19 cellular contexts compared by ENCODE assay signal in genomic region chr16:89371386-89371785, GRCh38.
"Had no signal": no experiment of that assay in that cellular context is flagged by ENCODE, and none has a peak within 500 bp of the region (broad histone marks: within the 10 kb centered on the region; RNA-seq: fewer than 3 reads in every experiment).

No MANE protein-coding gene starts in this region.

- H3K27me3 ChIP-seq: esophagus squamous epithelium, spleen, suprapubic skin, upper lobe of right lung had no signal

- H3K36me3 Mint-ChIP-seq: immature natural killer cell had no signal

- H3K9me3 Mint-ChIP-seq: immature natural killer cell had no signal

- H3K4me3 ChIP-seq: esophagus squamous epithelium, lower lobe of right lung, spleen, suprapubic skin, upper lobe of right lung had no signal

- ATAC-seq: left cardiac atrium; lower lobe of right lung; naive thymus-derived CD4-positive, alpha-beta T cell; sciatic nerve; stimulated activated naive CD8-positive, alpha-beta T cell treated with anti-CD3 and anti-CD28 coated beads, Interleukin-15, Interleukin-2, amounts not matched to agents 100 U/mL and 50 U/mL, for 24 hours; upper lobe of right lung had no signal

- H3K9me3 ChIP-seq: lower lobe of right lung, suprapubic skin had no signal

- H3K27me3 Mint-ChIP-seq: naive thymus-derived CD4-positive, alpha-beta T cell had no signal

- H3K27ac ChIP-seq: lower lobe of right lung, spleen, suprapubic skin, upper lobe of right lung, VCaP had no signal

- DNase-seq: activated CD4-positive, alpha-beta T cell treated with anti-CD3 and anti-CD28 coated beads for 4 hours; activated CD8-positive, alpha-beta memory T cell treated with anti-CD3 and anti-CD28 coated beads for 24 hours; activated gamma-delta T cell; central memory CD4-positive, alpha-beta T cell; esophagus squamous epithelium; foreskin fibroblast; immature natural killer cell; left cardiac atrium; lower lobe of right lung; midbrain; naive thymus-derived CD4-positive, alpha-beta T cell; spleen; stimulated activated CD4-positive, alpha-beta T cell treated with anti-CD3 and anti-CD28 coated beads, Interleukin-1b, Interleukin-23, amount 100 ng/mL, for 48 hours; stimulated activated naive CD8-positive, alpha-beta T cell treated with anti-CD3 and anti-CD28 coated beads, Interleukin-15, Interleukin-2, amounts not matched to agents 100 U/mL and 50 U/mL, for 24 hours; T1000; upper lobe of right lung had no signal

- H3K36me3 ChIP-seq: suprapubic skin had no signal
